Comparison of ENCODE assay signal across 13 cellular contexts in genomic region chr20:40519928-40520327, GRCh38.
A peak's percentile ranks its signal among the peaks of the same experiment; 100 is the strongest.
DNase-seq lines count a peak whose midpoint lies in the region; ATAC-seq and TF ChIP-seq lines count a peak whose summit lies in the region.
"Had no signal": no experiment of that assay in that cellular context is flagged by ENCODE, and none has a peak within 500 bp of the region (broad histone marks: within the 10 kb centered on the region; RNA-seq: fewer than 3 reads in every experiment).

No MANE protein-coding gene starts in this region.

- H3K27ac ChIP-seq in breast epithelium (no peak overlapping the region), lower lobe of right lung (no peak overlapping the region), osteoblast (ENCODE audit: low read depth, low read length) (no peak overlapping the region), stomach (no peak overlapping the region)
- H3K27ac ChIP-seq: 22Rv1 had no signal

- H3K9me3 ChIP-seq in breast epithelium (peaks cover 4 to 7% of the 10 kb centered on the region in 2 donors), lower lobe of right lung (peaks cover 7% of the 10 kb centered on the region), osteoblast (ENCODE audit: low read depth, low read length) (peaks cover 2% of the 10 kb centered on the region), stomach (peaks cover 0 to 10% (median 5%) of the 10 kb centered on the region in 4 donors)

- no peak overlapping the region for H3K4me3 ChIP-seq in breast epithelium
- no peak overlapping the region for H3K4me3 ChIP-seq in lower lobe of right lung
- H3K4me3 ChIP-seq in osteoblast (ENCODE audit: insufficient read depth, low read length): no peak overlapping the region
- H3K4me3 ChIP-seq in stomach: no peak overlapping the region
- H3K4me3 ChIP-seq: GM12878 had no signal

- peak overlapping the region; percentile 72 for H3K27ac Mint-ChIP-seq in MCF 10A (ENCODE audit: low read depth, unreplicated experiment)
- no peak overlapping the region for H3K27ac Mint-ChIP-seq in activated T-cell treated with anti-CD3 and anti-CD28 coated beads, Interleukin-2, amount 50 U/mL, for 72 hours
- H3K27ac Mint-ChIP-seq: CD4-positive, CD25-positive, alpha-beta regulatory T cell; HFFc6 had no signal

- TF ChIP-seq CTCF in MCF 10A (IDR thresholded peaks at IDR 0.05; ENCODE audit: unreplicated experiment) (no peak), breast epithelium (IDR thresholded peaks at IDR 0.05) (no peak), lower lobe of right lung (IDR thresholded peaks at IDR 0.05) (no peak), osteoblast (IDR thresholded peaks at IDR 0.05; ENCODE audit: extremely low read depth, low read depth, low read length) (no peak), stomach (IDR thresholded peaks at IDR 0.05) (no peak)

- CTCF ChIA-PET in MCF 10A (lab: Yijun Ruan, JAX): interaction anchor here (0.7 to 1.1 kb wide), 3 partner anchors 9 to 487 kb away, joined by 3 read pairs; no protein-coding TSS in a partner anchor

- POLR2A ChIA-PET in MCF 10A (lab: Yijun Ruan, JAX): interaction anchor here (1.4 kb wide), 1 partner anchor 13 kb away, joined by 4 read pairs; no protein-coding TSS in a partner anchor

- DNase-seq in MCF 10A (ENCODE audit: unreplicated experiment): no peak
- DNase-seq in breast epithelium (ENCODE audit: low spot score in 2 of 2): no peak
- no peak for DNase-seq in lower lobe of right lung
- peak; percentile 37 for DNase-seq in osteoblast (ENCODE audit: insufficient read length, low spot score, missing footprints)
- DNase-seq in stomach: no peak
- no peak for DNase-seq in G401 (ENCODE audit: low spot score)
- DNase-seq in activated T-cell treated with anti-CD3 and anti-CD28 coated beads, Interleukin-2, amount 50 U/mL, for 72 hours: no peak
- DNase-seq: CD4-positive, CD25-positive, alpha-beta regulatory T cell; DMS 273 treated with DMSO at 0.1 percent for 48 hours; HCEC 1CT; HFFc6 had no signal

- H3K27me3 ChIP-seq in breast epithelium (no peaks in the 10 kb centered on the region), lower lobe of right lung (ENCODE audit: low read depth) (no peaks in the 10 kb centered on the region), osteoblast (ENCODE audit: insufficient read depth, low read length) (peaks cover 11% of the 10 kb centered on the region), stomach (peaks cover 0 to 11% (median 0%) of the 10 kb centered on the region in 3 donors)

- in situ Hi-C loops in G401 (cut with HindIII; ENCODE audit: low sequenced_read_pairs): no loop called here

- intact Hi-C loops in MCF 10A (cut with micrococcal nuclease): no loop called here
- intact Hi-C loops in breast epithelium (cut with DNase I; ENCODE audit: low total_unique reads): no loop called here
- intact Hi-C loops in lower lobe of right lung (cut with DNase I): no loop called here
- intact Hi-C loops in stomach (cut with DNase I; ENCODE audit: low total_unique reads): no loop called here

- H3K4me1 ChIP-seq in breast epithelium (no peaks in the 10 kb centered on the region), lower lobe of right lung (no peaks in the 10 kb centered on the region), osteoblast (ENCODE audit: insufficient read depth, low read length) (peaks cover 2% of the 10 kb centered on the region), stomach (no peaks in the 10 kb centered on the region)

- H3K4me2 ChIP-seq in osteoblast (ENCODE audit: insufficient read depth, low read length): no peak overlapping the region

- 55 to 74% (median 67%) methylated on average over 2 to 3 of the region's 3 CpGs for WGBS in stomach, 5 donors

- H3K36me3 ChIP-seq in breast epithelium: no peaks in the 10 kb centered on the region
- no peaks in the 10 kb centered on the region for H3K36me3 ChIP-seq in lower lobe of right lung
- H3K36me3 ChIP-seq in osteoblast (ENCODE audit: insufficient read depth, low read length): no peaks in the 10 kb centered on the region
- H3K36me3 ChIP-seq in stomach: no peaks in the 10 kb centered on the region

- no peaks in the 10 kb centered on the region for H3K79me2 ChIP-seq in osteoblast (ENCODE audit: insufficient read depth, low read length)

- no peaks in the 10 kb centered on the region for H4K20me1 ChIP-seq in osteoblast (ENCODE audit: insufficient read depth, low read length)

- TF ChIP-seq POLR2A in breast epithelium (IDR thresholded peaks at IDR 0.05) (no peak), stomach (IDR thresholded peaks at IDR 0.05) (no peak)

- H2AFZ ChIP-seq in osteoblast (ENCODE audit: low read length): no peak overlapping the region

- TF ChIP-seq EP300 in stomach (IDR thresholded peaks at IDR 0.05): no peak

- H3K9me3 Mint-ChIP-seq in MCF 10A (ENCODE audit: unreplicated experiment): no peaks in the 10 kb centered on the region
- H3K9me3 Mint-ChIP-seq in activated T-cell treated with anti-CD3 and anti-CD28 coated beads, Interleukin-2, amount 50 U/mL, for 72 hours: peaks cover 0 to 2% of the 10 kb centered on the region in 2 donors

- no TSS peak for BruUV-seq in MCF 10A (replicated peaks; lab: Mats Ljungman, UMichigan)

- peak; percentile 27 to 28 for ATAC-seq in lower lobe of right lung
- ATAC-seq in activated T-cell treated with anti-CD3 and anti-CD28 coated beads, Interleukin-2, amount 50 U/mL, for 72 hours (replicated peaks in 1 of 2): no peak
- ATAC-seq: GM12878 had no signal

- H3K4me1 Mint-ChIP-seq in MCF 10A (ENCODE audit: insufficient read depth, unreplicated experiment): peaks cover 4% of the 10 kb centered on the region
- H3K4me1 Mint-ChIP-seq in activated T-cell treated with anti-CD3 and anti-CD28 coated beads, Interleukin-2, amount 50 U/mL, for 72 hours (ENCODE audit: low read depth): no peaks in the 10 kb centered on the region
- H3K4me1 Mint-ChIP-seq: CD4-positive, CD25-positive, alpha-beta regulatory T cell had no signal

- no peak overlapping the region for H3K4me3 Mint-ChIP-seq in MCF 10A (ENCODE audit: unreplicated experiment)
- no peak overlapping the region for H3K4me3 Mint-ChIP-seq in activated T-cell treated with anti-CD3 and anti-CD28 coated beads, Interleukin-2, amount 50 U/mL, for 72 hours
- H3K4me3 Mint-ChIP-seq: CD4-positive, CD25-positive, alpha-beta regulatory T cell; HFFc6 had no signal

- no peaks in the 10 kb centered on the region for H3K27me3 Mint-ChIP-seq in MCF 10A (ENCODE audit: insufficient read depth, unreplicated experiment)
- peaks cover 5% of the 10 kb centered on the region for H3K27me3 Mint-ChIP-seq in activated T-cell treated with anti-CD3 and anti-CD28 coated beads, Interleukin-2, amount 50 U/mL, for 72 hours (ENCODE audit: low read depth)
- H3K27me3 Mint-ChIP-seq: CD4-positive, CD25-positive, alpha-beta regulatory T cell had no signal

- H3K36me3 Mint-ChIP-seq in MCF 10A (ENCODE audit: insufficient read depth, unreplicated experiment): no peaks in the 10 kb centered on the region
- no peaks in the 10 kb centered on the region for H3K36me3 Mint-ChIP-seq in activated T-cell treated with anti-CD3 and anti-CD28 coated beads, Interleukin-2, amount 50 U/mL, for 72 hours (ENCODE audit: insufficient read depth in 2 of 2)
- H3K36me3 Mint-ChIP-seq: CD4-positive, CD25-positive, alpha-beta regulatory T cell had no signal

Comparison
In these comparisons a context has a peak if more than half of its experiments do, and no peak if none do; other contexts are left out.
1. ATAC-seq: peak in lower lobe of right lung (2 of 2); none in activated T-cell treated with anti-CD3 and anti-CD28 coated beads, Interleukin-2, amount 50 U/mL, for 72 hours (0 of 2).